33 cellular contexts compared by ENCODE assay signal in the genomic region with DNA sequence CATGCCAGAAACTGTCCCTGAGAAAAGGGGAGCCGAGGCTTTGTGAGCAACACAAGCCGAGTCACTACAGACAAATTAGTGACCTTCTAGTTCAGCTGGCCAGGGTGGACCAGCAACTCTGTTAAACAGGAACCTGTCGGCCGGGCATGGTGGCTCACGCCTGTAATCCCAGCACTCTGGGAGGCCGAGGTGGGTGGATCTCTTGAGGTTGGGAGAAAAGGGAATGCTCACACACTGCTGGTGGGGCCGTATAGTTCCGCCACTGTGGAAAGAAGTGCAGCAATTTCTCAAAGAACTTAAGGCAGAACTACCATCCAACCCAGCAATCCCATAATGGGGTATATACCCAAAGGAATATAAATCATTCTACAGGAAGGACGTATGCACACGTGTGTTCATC.
"Had no signal": no experiment of that assay in that cellular context is flagged by ENCODE, and none has a peak within 500 bp of the region (broad histone marks: within the 10 kb centered on the region; RNA-seq: fewer than 3 reads in every experiment).

No MANE protein-coding gene starts in this region.

- H3K4me3 Mint-ChIP-seq: activated B cell treated with CpG ODN at 0.5 μM for 24 hours; activated CD8-positive, alpha-beta memory T cell treated with anti-CD3 and anti-CD28 coated beads, Interleukin-2, amount 10 ng/mL, durations not matched to agents 7 days and 5 days; activated CD8-positive, alpha-beta T cell treated with anti-CD3 and anti-CD28 coated beads, Interleukin-2, amount 10 ng/mL, durations not matched to agents 7 days and 5 days; activated naive CD4-positive, alpha-beta T cell treated with anti-CD3 and anti-CD28 coated beads for 36 hours; activated naive CD4-positive, alpha-beta T cell treated with anti-CD3 and anti-CD28 coated beads, Interleukin-2, amount 50 U/mL, for 24 hours; activated naive CD8-positive, alpha-beta T cell treated with anti-CD3 and anti-CD28 coated beads for 36 hours; activated naive CD8-positive, alpha-beta T cell treated with anti-CD3 and anti-CD28 coated beads, Interleukin-2, amount 50 U/mL, for 24 hours; activated T-helper 1 cell treated with anti-CD3 and anti-CD28 coated beads, Interleukin-12 subunit alpha, Interleukin-12 subunit beta, Interleukin-2, Interleukin-4 antibody, amounts not matched to agents 30 ng/mL and 10 ng/mL and 1 ng/mL, durations not matched to agents 14 hours and 24 hours and 36 hours; effector memory CD8-positive, alpha-beta T cell; T-helper 17 cell had no signal

- DNase-seq: activated B cell treated with CpG ODN at 0.5 μM for 24 hours; activated CD4-positive, alpha-beta T cell treated with anti-CD3 and anti-CD28 coated beads for 48 hours; activated CD4-positive, alpha-beta T cell treated with anti-CD3 and anti-CD28 coated beads, Interleukin-2, amount 50 U/mL, for 1 hour; activated CD4-positive, alpha-beta T cell treated with anti-CD3 and anti-CD28 coated beads, Interleukin-2, amount 50 U/mL, for 48 hours; activated CD8-positive, alpha-beta memory T cell treated with anti-CD3 and anti-CD28 coated beads, Interleukin-2, amount 10 ng/mL, durations not matched to agents 7 days and 5 days; activated CD8-positive, alpha-beta memory T cell treated with anti-CD3 and anti-CD28 coated beads, Interleukin-2, amount 50 U/mL, for 4 hours; activated CD8-positive, alpha-beta T cell treated with anti-CD3 and anti-CD28 coated beads, Interleukin-2, amount 10 ng/mL, durations not matched to agents 7 days and 5 days; activated naive CD4-positive, alpha-beta T cell treated with anti-CD3 and anti-CD28 coated beads for 36 hours; activated naive CD8-positive, alpha-beta T cell treated with anti-CD3 and anti-CD28 coated beads for 36 hours; activated naive CD8-positive, alpha-beta T cell treated with anti-CD3 and anti-CD28 coated beads, Interleukin-2, amount 50 U/mL, for 24 hours; activated T-cell treated with anti-CD3 and anti-CD28 coated beads, Interleukin-2, amount 50 U/mL, for 1 hour; activated T-cell treated with anti-CD3 and anti-CD28 coated beads, Interleukin-2, amount 50 U/mL, for 48 hours; adrenal gland; amygdala; aorta; body of pancreas; cortex of kidney; dermis blood vessel endothelial cell; effector CD4-positive, alpha-beta T cell; effector memory CD8-positive, alpha-beta T cell; erythroblast; foreskin keratinocyte; gastrocnemius medialis; glutamatergic neuron; T-helper 17 cell; T1000; WERI-Rb-1 had no signal

- FAIRE-seq: colon had no signal

- H3K4me1 ChIP-seq: adrenal gland, body of pancreas, esophagus muscularis mucosa, foreskin keratinocyte, gastrocnemius medialis had no signal

- H3K9me3 Mint-ChIP-seq: activated B cell treated with CpG ODN at 0.5 μM for 24 hours; activated naive CD4-positive, alpha-beta T cell treated with anti-CD3 and anti-CD28 coated beads for 36 hours; activated naive CD4-positive, alpha-beta T cell treated with anti-CD3 and anti-CD28 coated beads, Interleukin-2, amount 50 U/mL, for 24 hours; activated naive CD8-positive, alpha-beta T cell treated with anti-CD3 and anti-CD28 coated beads for 36 hours; activated naive CD8-positive, alpha-beta T cell treated with anti-CD3 and anti-CD28 coated beads, Interleukin-2, amount 50 U/mL, for 24 hours; activated T-helper 1 cell treated with anti-CD3 and anti-CD28 coated beads, Interleukin-12 subunit alpha, Interleukin-12 subunit beta, Interleukin-2, Interleukin-4 antibody, amounts not matched to agents 30 ng/mL and 10 ng/mL and 1 ng/mL, durations not matched to agents 14 hours and 24 hours and 36 hours; effector memory CD8-positive, alpha-beta T cell; T-helper 2 cell treated with Interferon-gamma antibody and Interleukin-4, amounts not matched to agents 5 μg/mL and 100 μg/mL, for 36 hours had no signal

- H3K9me3 ChIP-seq: adrenal gland, body of pancreas, esophagus muscularis mucosa, gastrocnemius medialis had no signal

- H3K27me3 Mint-ChIP-seq: activated naive CD8-positive, alpha-beta T cell treated with anti-CD3 and anti-CD28 coated beads, Interleukin-2, amount 50 U/mL, for 24 hours had no signal

- H3K4me1 Mint-ChIP-seq: activated B cell treated with CpG ODN at 0.5 μM for 24 hours; activated naive CD4-positive, alpha-beta T cell treated with anti-CD3 and anti-CD28 coated beads, Interleukin-2, amount 50 U/mL, for 24 hours had no signal

- H3K27ac Mint-ChIP-seq: activated B cell treated with CpG ODN at 0.5 μM for 24 hours; activated CD8-positive, alpha-beta memory T cell treated with anti-CD3 and anti-CD28 coated beads, Interleukin-2, amount 10 ng/mL, durations not matched to agents 7 days and 5 days; activated CD8-positive, alpha-beta T cell treated with anti-CD3 and anti-CD28 coated beads, Interleukin-2, amount 10 ng/mL, durations not matched to agents 7 days and 5 days; activated naive CD4-positive, alpha-beta T cell treated with anti-CD3 and anti-CD28 coated beads for 36 hours; activated naive CD4-positive, alpha-beta T cell treated with anti-CD3 and anti-CD28 coated beads, Interleukin-2, amount 50 U/mL, for 24 hours; activated naive CD8-positive, alpha-beta T cell treated with anti-CD3 and anti-CD28 coated beads for 36 hours; activated naive CD8-positive, alpha-beta T cell treated with anti-CD3 and anti-CD28 coated beads, Interleukin-2, amount 50 U/mL, for 24 hours; activated T-helper 1 cell treated with anti-CD3 and anti-CD28 coated beads, Interleukin-12 subunit alpha, Interleukin-12 subunit beta, Interleukin-2, Interleukin-4 antibody, amounts not matched to agents 30 ng/mL and 10 ng/mL and 1 ng/mL, durations not matched to agents 14 hours and 24 hours and 36 hours; effector memory CD8-positive, alpha-beta T cell; T-helper 17 cell; T-helper 2 cell treated with Interferon-gamma antibody and Interleukin-4, amounts not matched to agents 5 μg/mL and 100 μg/mL, for 36 hours had no signal

- H3K27ac ChIP-seq: adrenal gland, body of pancreas, esophagus muscularis mucosa, foreskin keratinocyte, gastrocnemius medialis, WERI-Rb-1 had no signal

- H3K27me3 ChIP-seq: adrenal gland, body of pancreas, foreskin keratinocyte, gastrocnemius medialis had no signal

- H3K4me3 ChIP-seq: adrenal gland, body of pancreas, esophagus muscularis mucosa, gastrocnemius medialis had no signal

- ATAC-seq: activated CD4-positive, CD25-positive, alpha-beta regulatory T cell treated with anti-CD3 and anti-CD28 coated beads, Interleukin-2, amount 50 U/mL, for 24 hours; activated CD8-positive, alpha-beta T cell treated with anti-CD3 and anti-CD28 coated beads, Interleukin-2, amount 10 ng/mL, durations not matched to agents 7 days and 5 days; activated naive CD8-positive, alpha-beta T cell treated with anti-CD3 and anti-CD28 coated beads, Interleukin-2, amount 50 U/mL, for 24 hours; body of pancreas; effector memory CD8-positive, alpha-beta T cell; foreskin keratinocyte; gastrocnemius medialis; T-helper 17 cell had no signal

- H3K36me3 ChIP-seq: adrenal gland, esophagus muscularis mucosa, gastrocnemius medialis, WERI-Rb-1 had no signal

- H3K36me3 Mint-ChIP-seq: activated naive CD4-positive, alpha-beta T cell treated with anti-CD3 and anti-CD28 coated beads, Interleukin-2, amount 50 U/mL, for 24 hours; activated naive CD8-positive, alpha-beta T cell treated with anti-CD3 and anti-CD28 coated beads for 36 hours had no signal
